Comparison of ENCODE assay signal across 8 cellular contexts in genomic region chr6:31299947-31300346, GRCh38.
"Had no signal": no experiment of that assay in that cellular context is flagged by ENCODE, and none has a peak within 500 bp of the region (broad histone marks: within the 10 kb centered on the region; RNA-seq: fewer than 3 reads in every experiment).

No MANE protein-coding gene starts in this region.

- H2AFZ ChIP-seq: GM23338 had no signal

- H3K27ac ChIP-seq: HL-60 had no signal

- ATAC-seq: GM23338, K562 had no signal

- H3K4me2 ChIP-seq: GM23338 had no signal

- DNase-seq: H9, IMR-90, KG1 had no signal

- H3K4me3 ChIP-seq: GM23338, K562 had no signal

- FAIRE-seq: H1, H54, K562 had no signal
